2 cellular contexts compared by ENCODE assay signal in the genomic region with DNA sequence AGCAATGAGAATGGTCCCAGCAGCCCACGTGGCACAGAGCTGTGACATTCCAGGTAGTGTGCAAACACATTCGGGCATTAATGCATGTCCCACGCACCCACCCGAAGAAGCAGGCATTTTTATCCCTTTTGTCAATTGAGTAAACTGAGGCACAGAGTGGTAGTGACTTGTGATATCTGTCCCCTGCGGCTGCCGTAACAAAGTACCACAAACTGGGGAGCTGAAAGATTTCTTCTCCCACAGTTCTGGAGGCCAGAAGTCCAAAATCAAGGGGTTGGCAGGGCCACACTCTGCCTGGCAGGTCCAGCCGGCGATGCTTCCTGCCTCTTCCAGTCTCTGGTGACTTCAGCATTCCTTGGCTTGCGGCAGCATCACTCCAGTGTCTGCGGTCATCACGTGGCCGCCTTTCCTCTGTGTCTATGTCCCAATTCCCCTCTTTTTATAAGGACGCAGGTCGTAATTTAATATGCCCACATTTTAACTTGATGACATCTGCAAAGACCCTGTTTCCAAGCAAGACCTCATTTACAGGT.
TF ChIP-seq lines count a peak whose summit lies in the region.

No MANE protein-coding gene starts in this region.

TF ChIP-seq in HCT116, 20 proteins besides CTCF, POLR2A, EP300 and RAD21 (continued from another document):
- TF ChIP-seq, protein P1, sequence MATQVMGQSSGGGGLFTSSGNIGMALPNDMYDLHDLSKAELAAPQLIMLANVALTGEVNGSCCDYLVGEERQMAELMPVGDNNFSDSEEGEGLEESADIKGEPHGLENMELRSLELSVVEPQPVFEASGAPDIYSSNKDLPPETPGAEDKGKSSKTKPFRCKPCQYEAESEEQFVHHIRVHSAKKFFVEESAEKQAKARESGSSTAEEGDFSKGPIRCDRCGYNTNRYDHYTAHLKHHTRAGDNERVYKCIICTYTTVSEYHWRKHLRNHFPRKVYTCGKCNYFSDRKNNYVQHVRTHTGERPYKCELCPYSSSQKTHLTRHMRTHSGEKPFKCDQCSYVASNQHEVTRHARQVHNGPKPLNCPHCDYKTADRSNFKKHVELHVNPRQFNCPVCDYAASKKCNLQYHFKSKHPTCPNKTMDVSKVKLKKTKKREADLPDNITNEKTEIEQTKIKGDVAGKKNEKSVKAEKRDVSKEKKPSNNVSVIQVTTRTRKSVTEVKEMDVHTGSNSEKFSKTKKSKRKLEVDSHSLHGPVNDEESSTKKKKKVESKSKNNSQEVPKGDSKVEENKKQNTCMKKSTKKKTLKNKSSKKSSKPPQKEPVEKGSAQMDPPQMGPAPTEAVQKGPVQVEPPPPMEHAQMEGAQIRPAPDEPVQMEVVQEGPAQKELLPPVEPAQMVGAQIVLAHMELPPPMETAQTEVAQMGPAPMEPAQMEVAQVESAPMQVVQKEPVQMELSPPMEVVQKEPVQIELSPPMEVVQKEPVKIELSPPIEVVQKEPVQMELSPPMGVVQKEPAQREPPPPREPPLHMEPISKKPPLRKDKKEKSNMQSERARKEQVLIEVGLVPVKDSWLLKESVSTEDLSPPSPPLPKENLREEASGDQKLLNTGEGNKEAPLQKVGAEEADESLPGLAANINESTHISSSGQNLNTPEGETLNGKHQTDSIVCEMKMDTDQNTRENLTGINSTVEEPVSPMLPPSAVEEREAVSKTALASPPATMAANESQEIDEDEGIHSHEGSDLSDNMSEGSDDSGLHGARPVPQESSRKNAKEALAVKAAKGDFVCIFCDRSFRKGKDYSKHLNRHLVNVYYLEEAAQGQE (IDR thresholded peaks at IDR 0.05; ENCODE audit: low read depth) = no peak
- TF ChIP-seq ZBTB33 (IDR thresholded peaks at IDR 0.05; ENCODE audit: extremely low read depth, insufficient replicate concordance, low read length) = no peak
- TF ChIP-seq EZH2 (IDR thresholded peaks at IDR 0.05) = no peak
- no peak for TF ChIP-seq ATF3 (IDR thresholded peaks at IDR 0.05)
- no peak for TF ChIP-seq EZH2phosphoT487 (IDR thresholded peaks at IDR 0.05; ENCODE audit: borderline replicate concordance)
- TF ChIP-seq TCF7L2 (IDR thresholded peaks at IDR 0.05; ENCODE audit: borderline replicate concordance, extremely low read depth, insufficient read depth, insufficient read length) = no peak
- TF ChIP-seq FOSL1 (IDR thresholded peaks at IDR 0.05; ENCODE audit: low read depth) = no peak
- TF ChIP-seq POLR2AphosphoS5 (IDR thresholded peaks at IDR 0.05; ENCODE audit: low read depth, low read length) = no peak
- TF ChIP-seq SRF (IDR thresholded peaks at IDR 0.05; ENCODE audit: low read depth) = no peak
- no peak for TF ChIP-seq MAX (IDR thresholded peaks at IDR 0.05)
- no peak for TF ChIP-seq EGR1 (IDR thresholded peaks at IDR 0.05; ENCODE audit: low read depth)

TF ChIP-seq in WTC11, 78 proteins besides CTCF, POLR2A, EP300 and RAD21 (continued from another document):
- TF ChIP-seq ATF6 (CRISPR knock-in tag; IDR thresholded peaks at IDR 0.05) = no peak
- TF ChIP-seq ZNF512 (CRISPR knock-in tag; IDR thresholded peaks at IDR 0.05; ENCODE audit: borderline replicate concordance) = no peak
- TF ChIP-seq ATF1 (CRISPR knock-in tag; IDR thresholded peaks at IDR 0.05) = no peak
- no peak for TF ChIP-seq ZNF219 (CRISPR knock-in tag; IDR thresholded peaks at IDR 0.05; ENCODE audit: borderline replicate concordance)
- TF ChIP-seq IRF2 (CRISPR knock-in tag; IDR thresholded peaks at IDR 0.05; ENCODE audit: borderline replicate concordance, low read depth) = no peak
- no peak for TF ChIP-seq ZNF232 (CRISPR knock-in tag; IDR thresholded peaks at IDR 0.05)
- no peak for TF ChIP-seq PRRX2 (CRISPR knock-in tag; IDR thresholded peaks at IDR 0.05)
- TF ChIP-seq CREB1 (CRISPR knock-in tag; IDR thresholded peaks at IDR 0.05) = no peak
- TF ChIP-seq GRHL2 (CRISPR knock-in tag; IDR thresholded peaks at IDR 0.05; ENCODE audit: insufficient replicate concordance, severe bottlenecking) = no peak
- TF ChIP-seq, protein P2, sequence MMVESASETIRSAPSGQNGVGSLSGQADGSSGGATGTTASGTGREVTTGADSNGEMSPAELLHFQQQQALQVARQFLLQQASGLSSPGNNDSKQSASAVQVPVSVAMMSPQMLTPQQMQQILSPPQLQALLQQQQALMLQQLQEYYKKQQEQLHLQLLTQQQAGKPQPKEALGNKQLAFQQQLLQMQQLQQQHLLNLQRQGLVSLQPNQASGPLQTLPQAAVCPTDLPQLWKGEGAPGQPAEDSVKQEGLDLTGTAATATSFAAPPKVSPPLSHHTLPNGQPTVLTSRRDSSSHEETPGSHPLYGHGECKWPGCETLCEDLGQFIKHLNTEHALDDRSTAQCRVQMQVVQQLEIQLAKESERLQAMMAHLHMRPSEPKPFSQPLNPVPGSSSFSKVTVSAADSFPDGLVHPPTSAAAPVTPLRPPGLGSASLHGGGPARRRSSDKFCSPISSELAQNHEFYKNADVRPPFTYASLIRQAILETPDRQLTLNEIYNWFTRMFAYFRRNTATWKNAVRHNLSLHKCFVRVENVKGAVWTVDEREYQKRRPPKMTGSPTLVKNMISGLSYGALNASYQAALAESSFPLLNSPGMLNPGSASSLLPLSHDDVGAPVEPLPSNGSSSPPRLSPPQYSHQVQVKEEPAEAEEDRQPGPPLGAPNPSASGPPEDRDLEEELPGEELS (CRISPR knock-in tag; IDR thresholded peaks at IDR 0.05) = no peak
- TF ChIP-seq SP1 (CRISPR knock-in tag; conservative IDR thresholded peaks at IDR 0.05) = no peak
